8 cellular contexts compared by ENCODE assay signal in the genomic region with DNA sequence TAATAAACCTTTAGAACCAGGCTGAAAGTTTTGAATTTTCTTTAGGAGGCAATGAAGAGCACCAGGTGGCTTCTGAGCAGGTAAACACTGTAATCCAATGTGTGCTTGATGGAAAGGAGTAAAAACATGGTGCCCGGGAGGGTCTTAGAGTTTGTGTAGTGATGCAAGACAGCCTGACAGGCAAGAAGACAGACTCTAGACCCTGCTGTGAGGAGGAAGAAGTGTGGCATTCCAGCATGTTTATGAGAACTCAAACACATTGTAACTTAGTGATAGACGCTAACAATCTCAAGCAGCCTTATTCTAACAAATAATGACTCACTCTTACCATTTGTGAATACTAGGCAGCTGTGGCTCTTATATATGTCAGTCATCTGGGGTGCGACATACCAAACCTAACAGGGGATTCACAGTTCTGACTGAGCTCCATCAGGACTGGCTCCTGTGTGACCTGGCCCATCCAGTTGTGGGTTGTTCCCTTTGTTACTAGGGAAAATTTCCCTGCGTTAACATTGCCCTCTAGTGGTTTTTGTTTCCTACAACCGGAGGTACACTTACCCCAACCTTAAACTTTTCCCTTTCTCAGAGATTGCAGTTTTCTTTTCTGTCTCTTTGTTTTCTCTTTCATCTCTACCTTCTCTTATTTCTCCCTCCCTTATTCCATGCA. TPM values are rescaled to one million over a fixed set of nuclear protein-coding genes. Genes with fewer than 3 reads are reported as not detected.
A peak's percentile ranks its signal among the peaks of the same experiment; 100 is the strongest.
DNase-seq lines count a peak whose midpoint lies in the region; ATAC-seq and TF ChIP-seq lines count a peak whose summit lies in the region.

No MANE protein-coding gene starts in this region.

- H3K9me3 Mint-ChIP-seq in natural killer cell treated with Interleukin-12 subunit alpha and Interleukin-12 subunit beta and Interleukin-15 and Interleukin-18, amount 100 ng/mL, for 72 hours, result no peaks in the 10 kb centered on the region

- no peak overlapping the region for H3K4me3 Mint-ChIP-seq in natural killer cell treated with Interleukin-12 subunit alpha and Interleukin-12 subunit beta and Interleukin-15 and Interleukin-18, amount 100 ng/mL, for 72 hours

- TF ChIP-seq CTCF in 22Rv1 (IDR thresholded peaks at IDR 0.05) (peak; percentile 53), GM12874 (IDR thresholded peaks at IDR 0.05; ENCODE audit: insufficient read depth, low read depth, low read length) (0 out of 2 replicates have a peak, but pooled peaks have one; percentile 24), epithelial cell of esophagus (IDR thresholded peaks at IDR 0.05; ENCODE audit: insufficient read depth, low read depth, low read length, missing control alignments) (peak; percentile 57), thyroid gland (IDR thresholded peaks at IDR 0.05) (peak in 4 of 6 experiments; percentile 35 to 54 (median 46))

- no peak overlapping the region for H3K4me3 ChIP-seq in epithelial cell of esophagus (ENCODE audit: low read length)
- no peak overlapping the region for H3K4me3 ChIP-seq in thyroid gland (replicated peaks in 1 of 3)

- DNase-seq in NCI-H69 (lab: John Stamatoyannopoulos, UW) (peak; percentile 1), epithelial cell of esophagus (ENCODE audit: low read depth) (peak; percentile 75), thyroid gland (peak; percentile 3 to 9)
- peak; percentile 10 to 45 for DNase-seq in activated CD8-positive, alpha-beta memory T cell treated with anti-CD3 and anti-CD28 coated beads for 4 hours (ENCODE audit: low read depth in 2 of 2)
- peak; percentile 78 for DNase-seq in natural killer cell treated with Interleukin-12 subunit alpha and Interleukin-12 subunit beta and Interleukin-15 and Interleukin-18, amount 100 ng/mL, for 72 hours (ENCODE audit: low spot score)

- intact Hi-C loops in thyroid gland (cut with DNase I), result loop anchor here (2.0 kb wide), 1 partner anchor 403 kb away; no protein-coding TSS in a partner anchor

- no peak for TF ChIP-seq POLR2A in thyroid gland (IDR thresholded peaks at IDR 0.05)

- H3K27me3 ChIP-seq in thyroid gland, result no peaks in the 10 kb centered on the region

- peak; percentile 85 for ATAC-seq in HG02938 (IDR thresholded peaks at IDR 0.05; ENCODE audit: unreplicated experiment)
- ATAC-seq in natural killer cell treated with Interleukin-12 subunit alpha and Interleukin-12 subunit beta and Interleukin-15 and Interleukin-18, amount 100 ng/mL, for 72 hours, result peak; percentile 99

- H3K4me1 Mint-ChIP-seq in natural killer cell treated with Interleukin-12 subunit alpha and Interleukin-12 subunit beta and Interleukin-15 and Interleukin-18, amount 100 ng/mL, for 72 hours (ENCODE audit: low read depth in 2 of 2), result peaks cover 23% of the 10 kb centered on the region in 2 donors

- H3K27ac Mint-ChIP-seq in natural killer cell treated with Interleukin-12 subunit alpha and Interleukin-12 subunit beta and Interleukin-15 and Interleukin-18, amount 100 ng/mL, for 72 hours, result peak overlapping the region; percentile 73 to 79

- H3K36me3 Mint-ChIP-seq in natural killer cell treated with Interleukin-12 subunit alpha and Interleukin-12 subunit beta and Interleukin-15 and Interleukin-18, amount 100 ng/mL, for 72 hours, result no peaks in the 10 kb centered on the region

- H3K9me3 ChIP-seq in thyroid gland, result no peaks in the 10 kb centered on the region

- H3K27me3 Mint-ChIP-seq in natural killer cell treated with Interleukin-12 subunit alpha and Interleukin-12 subunit beta and Interleukin-15 and Interleukin-18, amount 100 ng/mL, for 72 hours, result peaks cover 0 to 2% of the 10 kb centered on the region in 2 donors

- H3K36me3 ChIP-seq in thyroid gland, result no peaks in the 10 kb centered on the region

- H3K4me1 ChIP-seq in thyroid gland, result no peaks in the 10 kb centered on the region

- no peak overlapping the region for H3K27ac ChIP-seq in 22Rv1
- H3K27ac ChIP-seq in thyroid gland, result no peak overlapping the region

- 24 to 26% methylated on average over 5 of the region's 5 CpGs for WGBS in thyroid gland, 2 donors

RNA-seq across cellular contexts. Expression of a gene that starts 53.8 kb away (rescaled TPM):
- total RNA-seq in natural killer cell treated with Interleukin-12 subunit alpha and Interleukin-12 subunit beta and Interleukin-15 and Interleukin-18, amount 100 ng/mL, for 72 hours, result not detected
- 10 to 100 TPM; 29.4 to 84.3 (median 34.0) TPM for total RNA-seq in thyroid gland

Comparison
In these comparisons a context has a peak if more than half of its experiments do, and no peak if none do; other contexts are left out.
1. DNase-seq: peak in every context shown above with its lines; median percentile 78 in natural killer cell treated with Interleukin-12 subunit alpha and Interleukin-12 subunit beta and Interleukin-15 and Interleukin-18, amount 100 ng/mL, for 72 hours; 75 in epithelial cell of esophagus; 28 in activated CD8-positive, alpha-beta memory T cell treated with anti-CD3 and anti-CD28 coated beads for 4 hours; 6 in thyroid gland; 1 in NCI-H69.
2. RNA of a gene that starts 53.8 kb away (total RNA-seq): 29.4 to 84.3 TPM in thyroid gland; not detected in natural killer cell treated with Interleukin-12 subunit alpha and Interleukin-12 subunit beta and Interleukin-15 and Interleukin-18, amount 100 ng/mL, for 72 hours; every median in the first group is over 10 times any median in the second.
3. Peak in every context shown above with its lines, with median percentiles within 50 percentile points of each other: CTCF ChIP-seq.